In the genomic region with DNA sequence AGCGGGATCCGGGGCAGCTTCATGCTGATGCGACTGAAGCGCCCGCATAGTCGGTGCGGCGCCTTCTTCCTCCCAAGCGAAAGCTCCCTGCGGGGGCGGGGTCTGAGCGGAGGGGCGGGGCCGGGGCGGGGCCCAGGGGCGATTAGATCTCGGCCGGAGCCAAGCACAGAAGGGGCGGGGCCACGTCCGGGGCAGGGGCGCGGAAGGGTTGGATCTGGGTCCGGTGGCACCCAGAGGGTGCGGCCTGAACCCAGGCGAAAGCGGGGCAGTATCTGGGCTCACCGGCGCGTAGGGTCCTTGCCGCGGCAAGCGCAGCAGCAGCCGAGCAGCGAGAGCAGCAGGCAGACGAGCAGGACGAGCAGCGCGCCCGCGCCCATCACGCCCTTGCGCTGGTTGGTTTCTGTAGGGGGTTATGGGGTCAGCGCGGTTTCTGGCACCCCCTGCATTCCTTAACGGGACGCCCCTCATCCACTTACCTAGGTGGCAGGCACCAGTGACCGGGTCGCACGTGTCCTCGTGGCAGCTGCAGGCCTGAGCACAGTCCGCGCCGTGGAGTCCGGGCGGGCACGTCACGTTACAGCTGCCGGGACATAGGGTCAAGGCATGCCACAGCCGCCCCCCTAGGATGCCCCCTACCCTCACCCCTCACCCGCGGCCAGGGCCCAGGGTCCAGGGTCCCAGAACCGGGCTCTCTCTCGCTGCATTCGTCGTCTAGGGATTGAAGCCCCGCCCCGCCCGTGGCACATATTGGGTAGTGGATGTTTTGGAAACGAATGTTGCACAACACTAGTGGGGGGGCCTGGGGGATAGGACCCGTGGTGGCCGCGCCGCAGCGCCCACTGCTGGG, we compare ENCODE assay signal across 1 cellular context.
TF ChIP-seq lines count a peak whose summit lies in the region.

No MANE protein-coding gene starts in this region.

TF ChIP-seq in IMR-90, 13 proteins besides CTCF, POLR2A, EP300 and RAD21:
- TF ChIP-seq CEBPB (IDR thresholded peaks at IDR 0.05; ENCODE audit: low read depth, low read length) (peak; percentile 40; the same call in 1 of the 2 replicates), BHLHE40 (IDR thresholded peaks at IDR 0.05; ENCODE audit: low read depth, low read length) (no peak), MXI1 (IDR thresholded peaks at IDR 0.05; ENCODE audit: borderline replicate concordance, low read depth, low read length) (no peak)
- TF ChIP-seq, protein P1, sequence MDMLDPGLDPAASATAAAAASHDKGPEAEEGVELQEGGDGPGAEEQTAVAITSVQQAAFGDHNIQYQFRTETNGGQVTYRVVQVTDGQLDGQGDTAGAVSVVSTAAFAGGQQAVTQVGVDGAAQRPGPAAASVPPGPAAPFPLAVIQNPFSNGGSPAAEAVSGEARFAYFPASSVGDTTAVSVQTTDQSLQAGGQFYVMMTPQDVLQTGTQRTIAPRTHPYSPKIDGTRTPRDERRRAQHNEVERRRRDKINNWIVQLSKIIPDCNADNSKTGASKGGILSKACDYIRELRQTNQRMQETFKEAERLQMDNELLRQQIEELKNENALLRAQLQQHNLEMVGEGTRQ (IDR thresholded peaks at IDR 0.05; ENCODE audit: low read depth, low read length) = no peak
